In the genomic region with DNA sequence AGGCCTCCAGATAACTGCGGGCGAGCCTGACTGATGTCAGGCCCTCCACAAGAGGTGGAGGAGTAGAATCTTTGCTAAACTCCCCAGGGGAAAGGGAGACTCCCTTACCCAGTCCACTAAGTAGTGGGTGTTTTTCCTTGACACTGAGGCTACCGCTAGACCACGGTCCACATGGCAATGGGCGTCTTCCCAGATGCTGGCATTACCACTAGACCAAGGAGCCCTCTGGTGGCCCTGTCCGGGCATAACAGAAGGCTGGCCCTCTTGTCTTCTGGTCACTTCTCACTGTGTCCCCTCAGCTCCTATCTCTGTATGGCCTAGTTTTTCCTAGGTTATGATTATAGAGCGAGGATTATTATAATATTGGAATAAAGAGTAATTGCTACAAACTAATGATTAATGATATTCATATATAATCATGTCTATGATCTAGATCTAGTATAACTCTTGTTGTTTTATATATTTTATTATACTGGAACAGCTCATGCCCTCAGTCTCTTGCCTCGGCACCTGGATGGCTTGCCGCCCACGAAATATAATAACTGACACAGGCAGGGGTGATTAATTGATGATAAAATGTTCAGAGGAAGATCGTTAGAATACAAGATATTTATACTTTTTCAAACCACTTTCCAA, we compare ENCODE assay signal across 8 cellular contexts.
DNase-seq lines count a peak whose midpoint lies in the region; ATAC-seq and TF ChIP-seq lines count a peak whose summit lies in the region.
"Not testable (repeated sequence)": the region's sequence is repeated elsewhere in the genome, so short reads cannot be mapped to it uniquely, and the experiment has no call there.

No MANE protein-coding gene starts in this region.

- POLR2A ChIA-PET in HEK293 (lab: Yijun Ruan, JAX) = not testable (repeated sequence)

- DNase-seq in DMS 273 (lab: John Stamatoyannopoulos, UW; ENCODE audit: unreplicated experiment) (peak; percentile 54), NCI-H2081 (lab: John Stamatoyannopoulos, UW) (peak; percentile 30 to 47), SHP77 (lab: John Stamatoyannopoulos, UW) (peak; percentile 68 to 75), adrenal gland (peak; percentile 34 to 76 (median 58)), fibroblast of peridontal ligament (ENCODE audit: extremely low read depth) (peak; percentile 7), lung microvascular endothelial cell (ENCODE audit: low read depth in 2 of 2) (peak; percentile 27 to 43)
- peak; percentile 40 for DNase-seq in stimulated activated naive CD8-positive, alpha-beta T cell treated with anti-CD3 and anti-CD28 coated beads, Interleukin-15, Interleukin-2, amounts not matched to agents 100 U/mL and 50 U/mL, for 24 hours

- not testable (repeated sequence) for TF ChIP-seq POLR2A in adrenal gland (IDR thresholded peaks at IDR 0.05)

- intact Hi-C loops in adrenal gland (cut with DNase I) = not testable (repeated sequence)

- H3K27me3 ChIP-seq in adrenal gland = not testable (repeated sequence)

- CTCF ChIA-PET in HEK293 (lab: Yijun Ruan, JAX) = interaction anchor here (0.7 to 0.8 kb wide), 2 partner anchors 125 to 204 kb away, joined by 3 to 4 read pairs; no protein-coding TSS in a partner anchor

- not testable (repeated sequence) for H3K36me3 ChIP-seq in HEK293 (ENCODE audit: control insufficient read depth in 2 of 2, insufficient read depth in 1 of 2, low read length in 2 of 2); adrenal gland (replicated peaks in 1 of 2)

- ATAC-seq in stimulated activated naive CD8-positive, alpha-beta T cell treated with anti-CD3 and anti-CD28 coated beads, Interleukin-15, Interleukin-2, amounts not matched to agents 100 U/mL and 50 U/mL, for 24 hours = not testable (repeated sequence)

- not testable (repeated sequence) for TF ChIP-seq CTCF in HEK293 (tag by site-specific recombination; IDR thresholded peaks at IDR 0.05)
- TF ChIP-seq CTCF in adrenal gland (IDR thresholded peaks at IDR 0.05) = peak; percentile 23 to 58 (median 38)

- H3K27ac ChIP-seq in HEK293 (ENCODE audit: extremely low read depth, low read depth, low read length); adrenal gland: not testable (repeated sequence)

- not testable (repeated sequence) for H3K9me3 ChIP-seq in HEK293 (ENCODE audit: control insufficient read depth, insufficient read depth, low read depth, low read length); adrenal gland (replicated peaks in 1 of 3)

- H3K4me1 ChIP-seq in HEK293 (ENCODE audit: control insufficient read depth, insufficient read depth, low read length); adrenal gland (replicated peaks in 1 of 2): not testable (repeated sequence)

- H3K4me3 ChIP-seq in HEK293 (ENCODE audit: low read depth, low read length); adrenal gland: not testable (repeated sequence)

- WGBS in adrenal gland, 4 donors = 61 to 66% (median 64%) methylated on average over 9 to 11 of the region's 11 CpGs

TF ChIP-seq in HEK293, 187 proteins besides CTCF, POLR2A, EP300 and RAD21:
- TF ChIP-seq ZNF654 (tag by site-specific recombination; IDR thresholded peaks at IDR 0.05; ENCODE audit: low read depth) (peak; percentile 38; the same call in 1 of the 2 replicates), SETDB1 (IDR thresholded peaks at IDR 0.05; ENCODE audit: insufficient read length, low read length) (peak; percentile 19)

Comparison
In these comparisons a context has a peak if more than half of its experiments do, and no peak if none do; other contexts are left out.
1. DNase-seq: peak in every context shown above with its lines; median percentile 72 in SHP77; 58 in adrenal gland; 54 in DMS 273; 40 in stimulated activated naive CD8-positive, alpha-beta T cell treated with anti-CD3 and anti-CD28 coated beads, Interleukin-15, Interleukin-2, amounts not matched to agents 100 U/mL and 50 U/mL, for 24 hours; 38 in NCI-H2081; 35 in lung microvascular endothelial cell; 7 in fibroblast of peridontal ligament.